ENCODE assay signal across 1 cellular context in genomic region chr1:221451741-221452140, GRCh38.
TF ChIP-seq lines count a peak whose summit lies in the region.

No MANE protein-coding gene starts in this region.

TF ChIP-seq in K562, 482 proteins besides CTCF, POLR2A, EP300 and RAD21 (continued from another document):
- TF ChIP-seq RNF219 (CRISPR knock-in tag; IDR thresholded peaks at IDR 0.05) (no peak), ZNF316 (IDR thresholded peaks at IDR 0.05) (no peak), MEIS2 (IDR thresholded peaks at IDR 0.05; ENCODE audit: partially characterized antibody) (no peak), RCOR1 (IDR thresholded peaks at IDR 0.05; ENCODE audit: borderline replicate concordance in 1 of 2, low read depth in 2 of 2, low read length in 2 of 2) (no peak)
TF ChIP-seq in K562: peak in this region for 0.
